16 cellular contexts compared by ENCODE assay signal in the genomic region with DNA sequence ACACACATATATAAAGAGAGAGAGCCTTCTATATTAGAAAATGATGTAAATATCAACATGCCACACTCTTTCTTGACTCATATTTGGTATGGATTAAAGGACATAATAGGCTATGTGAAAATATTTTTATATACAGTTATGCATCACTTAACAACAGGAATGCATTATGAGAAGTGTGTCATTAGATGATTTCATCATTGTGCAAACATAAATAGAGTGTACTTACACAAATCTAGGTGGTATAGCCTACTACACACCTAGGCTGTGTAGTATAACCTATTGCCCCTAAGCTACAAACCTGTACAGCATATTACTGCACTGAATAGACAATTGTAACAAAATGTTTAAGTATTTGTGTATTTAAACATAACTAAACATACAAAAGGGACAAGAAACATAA.
DNase-seq lines count a peak whose midpoint lies in the region; ATAC-seq and TF ChIP-seq lines count a peak whose summit lies in the region.
"Had no signal": no experiment of that assay in that cellular context is flagged by ENCODE, and none has a peak within 500 bp of the region (broad histone marks: within the 10 kb centered on the region; RNA-seq: fewer than 3 reads in every experiment).

No MANE protein-coding gene starts in this region.

- TF ChIP-seq CTCF in SK-N-SH (IDR thresholded peaks at IDR 0.05) = no peak
- no peak for TF ChIP-seq CTCF in PC-3 (conservative IDR thresholded peaks at IDR 0.05; ENCODE audit: low read depth, low read length)
- no peak for TF ChIP-seq CTCF in RWPE1 (conservative IDR thresholded peaks at IDR 0.05; ENCODE audit: low read depth)

- no peaks in the 10 kb centered on the region for H3K36me3 ChIP-seq in SK-N-SH (replicated peaks in 1 of 2; ENCODE audit: control insufficient read depth in 1 of 2, insufficient read depth in 2 of 2, low read length in 1 of 2)
- no peaks in the 10 kb centered on the region for H3K36me3 ChIP-seq in PC-3 (ENCODE audit: low read depth, low read length)
- H3K36me3 ChIP-seq: BE2C; BLaER1 treated with 17β-estradiol and CSF1 and Interleukin-3, amounts not matched to agents 10 nM and 100 nM; HAP-1 had no signal

- CTCF ChIA-PET in SK-N-SH (lab: Yijun Ruan, JAX) (no interaction called here), PC-3 (lab: Charles Lee) (no interaction called here), RWPE1 (lab: Yijun Ruan, JAX) (no interaction called here)

- intact Hi-C loops in PC-3 (cut with micrococcal nuclease) = loop anchor here (1.0 to 10.0 kb wide), 6 partner anchors 45 to 922 kb away; no protein-coding TSS in a partner anchor

- no TSS peak for BruUV-seq in PC-3 (replicated peaks; lab: Mats Ljungman, UMichigan)

- H4K20me1 ChIP-seq in SK-N-SH (ENCODE audit: insufficient read depth) = no peaks in the 10 kb centered on the region
- no peaks in the 10 kb centered on the region for H4K20me1 ChIP-seq in PC-3 (ENCODE audit: low read length)
- H4K20me1 ChIP-seq: BLaER1 treated with 17β-estradiol and CSF1 and Interleukin-3, amounts not matched to agents 10 nM and 100 nM had no signal

- H3K79me2 ChIP-seq in SK-N-SH (ENCODE audit: insufficient read depth) (no peaks in the 10 kb centered on the region), PC-3 (ENCODE audit: low read length) (no peaks in the 10 kb centered on the region)

- POLR2A ChIA-PET in SK-N-SH (lab: Yijun Ruan, JAX) (no interaction called here), PC-3 (lab: Charles Lee; ENCODE audit: unreplicated experiment) (no interaction called here), RWPE1 (lab: Yijun Ruan, JAX; ENCODE audit: low non-redundant PET) (no interaction called here)

- no peaks in the 10 kb centered on the region for H3F3A ChIP-seq in SK-N-SH (replicated peaks; ENCODE audit: insufficient read depth)
- no peaks in the 10 kb centered on the region for H3F3A ChIP-seq in PC-3 (ENCODE audit: low read length, unreplicated experiment)

- H3K9me3 ChIP-seq in SK-N-SH = 0 out of 2 replicates have a peak, but pooled peaks cover 4% of the 10 kb centered on the region
- no peaks in the 10 kb centered on the region for H3K9me3 ChIP-seq in PC-3 (ENCODE audit: low read length)
- H3K9me3 ChIP-seq: BE2C; BLaER1 treated with 17β-estradiol and CSF1 and Interleukin-3, amounts not matched to agents 10 nM and 100 nM; HAP-1 had no signal

- DNase-seq in SK-N-SH (no peak), PC-3 (peak; percentile 91), RWPE1 (ENCODE audit: low spot score) (no peak), NCI-H1048 (lab: John Stamatoyannopoulos, UW) (no peak)
- DNase-seq: BE2C; CD4-positive, alpha-beta T cell; CD8-positive, alpha-beta memory T cell; DMS 273 treated with DMSO at 0.1 percent for 48 hours; DND-41; GOT3; HFFc6 had no signal

- TF ChIP-seq RAD21 in SK-N-SH (IDR thresholded peaks at IDR 0.05; ENCODE audit: low read length) = no peak

- H3K9me2 ChIP-seq in SK-N-SH (no peaks in the 10 kb centered on the region), PC-3 (replicated peaks; ENCODE audit: low read length) (no peaks in the 10 kb centered on the region)

- no peak overlapping the region for H3K4me3 ChIP-seq in SK-N-SH (ENCODE audit: low read depth in 2 of 2, low read length in 1 of 2)
- no peak overlapping the region for H3K4me3 ChIP-seq in PC-3 (ENCODE audit: low read length)
- H3K4me3 ChIP-seq: BLaER1 treated with 17β-estradiol and CSF1 and Interleukin-3, amounts not matched to agents 10 nM and 100 nM; HAP-1 had no signal

- H3K9ac ChIP-seq in SK-N-SH (no peak overlapping the region), PC-3 (ENCODE audit: low read length) (no peak overlapping the region)
- H3K9ac ChIP-seq: BLaER1 treated with 17β-estradiol and CSF1 and Interleukin-3, amounts not matched to agents 10 nM and 100 nM had no signal

- H3K27ac ChIP-seq in SK-N-SH (ENCODE audit: low read depth in 2 of 2, low read length in 1 of 2) (no peak overlapping the region), PC-3 (ENCODE audit: low read length) (peak overlapping the region; percentile 50), RWPE1 (no peak overlapping the region)
- H3K27ac ChIP-seq: 22Rv1; BLaER1 treated with 17β-estradiol and CSF1 and Interleukin-3, amounts not matched to agents 10 nM and 100 nM had no signal

- no peak overlapping the region for H3K4me2 ChIP-seq in SK-N-SH
- H3K4me2 ChIP-seq in PC-3 (ENCODE audit: low read length) = peak overlapping the region; percentile 23; the same call in 1 of the 2 replicates
- H3K4me2 ChIP-seq: BLaER1 treated with 17β-estradiol and CSF1 and Interleukin-3, amounts not matched to agents 10 nM and 100 nM had no signal

- TF ChIP-seq EP300 in SK-N-SH (IDR thresholded peaks at IDR 0.05; ENCODE audit: borderline replicate concordance in 1 of 2, low read depth in 1 of 2, low read length in 1 of 2) = no peak

- no peaks in the 10 kb centered on the region for H3K27me3 ChIP-seq in SK-N-SH (ENCODE audit: insufficient read depth)
- no peaks in the 10 kb centered on the region for H3K27me3 ChIP-seq in PC-3 (ENCODE audit: low read length)
- H3K27me3 ChIP-seq: BE2C; BLaER1 treated with 17β-estradiol and CSF1 and Interleukin-3, amounts not matched to agents 10 nM and 100 nM had no signal

- ATAC-seq in SK-N-SH treated with all-trans-retinoic acid at 6 μM for 48 hours = no peak
- peak; percentile 98 for ATAC-seq in PC-3
- ATAC-seq in esophagus mucosa = peak; percentile 41

- no peaks in the 10 kb centered on the region for H3K4me1 ChIP-seq in SK-N-SH (ENCODE audit: control insufficient read depth in 1 of 2, insufficient read depth in 2 of 2, low read depth in 1 of 2, low read length in 1 of 2)
- peaks cover 19% of the 10 kb centered on the region for H3K4me1 ChIP-seq in PC-3 (ENCODE audit: insufficient read depth, low read length)
- H3K4me1 ChIP-seq: BE2C, HAP-1 had no signal

- H2AFZ ChIP-seq in SK-N-SH (ENCODE audit: low read depth) (0 out of 2 replicates have a peak overlapping the region, but pooled peaks have one; percentile 19), PC-3 (ENCODE audit: low read length) (no peak overlapping the region)

TF ChIP-seq in SK-N-SH, 30 proteins besides CTCF, POLR2A, EP300 and RAD21 (continues in another document):
- no peak for TF ChIP-seq MEF2A (IDR thresholded peaks at IDR 0.05; ENCODE audit: borderline replicate concordance, low read depth)
- no peak for TF ChIP-seq MAX (IDR thresholded peaks at IDR 0.05; ENCODE audit: low read depth)
- TF ChIP-seq, protein P1, sequence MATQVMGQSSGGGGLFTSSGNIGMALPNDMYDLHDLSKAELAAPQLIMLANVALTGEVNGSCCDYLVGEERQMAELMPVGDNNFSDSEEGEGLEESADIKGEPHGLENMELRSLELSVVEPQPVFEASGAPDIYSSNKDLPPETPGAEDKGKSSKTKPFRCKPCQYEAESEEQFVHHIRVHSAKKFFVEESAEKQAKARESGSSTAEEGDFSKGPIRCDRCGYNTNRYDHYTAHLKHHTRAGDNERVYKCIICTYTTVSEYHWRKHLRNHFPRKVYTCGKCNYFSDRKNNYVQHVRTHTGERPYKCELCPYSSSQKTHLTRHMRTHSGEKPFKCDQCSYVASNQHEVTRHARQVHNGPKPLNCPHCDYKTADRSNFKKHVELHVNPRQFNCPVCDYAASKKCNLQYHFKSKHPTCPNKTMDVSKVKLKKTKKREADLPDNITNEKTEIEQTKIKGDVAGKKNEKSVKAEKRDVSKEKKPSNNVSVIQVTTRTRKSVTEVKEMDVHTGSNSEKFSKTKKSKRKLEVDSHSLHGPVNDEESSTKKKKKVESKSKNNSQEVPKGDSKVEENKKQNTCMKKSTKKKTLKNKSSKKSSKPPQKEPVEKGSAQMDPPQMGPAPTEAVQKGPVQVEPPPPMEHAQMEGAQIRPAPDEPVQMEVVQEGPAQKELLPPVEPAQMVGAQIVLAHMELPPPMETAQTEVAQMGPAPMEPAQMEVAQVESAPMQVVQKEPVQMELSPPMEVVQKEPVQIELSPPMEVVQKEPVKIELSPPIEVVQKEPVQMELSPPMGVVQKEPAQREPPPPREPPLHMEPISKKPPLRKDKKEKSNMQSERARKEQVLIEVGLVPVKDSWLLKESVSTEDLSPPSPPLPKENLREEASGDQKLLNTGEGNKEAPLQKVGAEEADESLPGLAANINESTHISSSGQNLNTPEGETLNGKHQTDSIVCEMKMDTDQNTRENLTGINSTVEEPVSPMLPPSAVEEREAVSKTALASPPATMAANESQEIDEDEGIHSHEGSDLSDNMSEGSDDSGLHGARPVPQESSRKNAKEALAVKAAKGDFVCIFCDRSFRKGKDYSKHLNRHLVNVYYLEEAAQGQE (IDR thresholded peaks at IDR 0.05; ENCODE audit: low read depth, low read length) = no peak

TF ChIP-seq in SK-N-SH treated with all-trans-retinoic acid at 6 μM for 48 hours, 23 proteins besides CTCF, POLR2A, EP300 and RAD21 (continues in another document):
- no peak for TF ChIP-seq PATZ1 (CRISPR knock-in tag; IDR thresholded peaks at IDR 0.05; ENCODE audit: borderline replicate concordance)
- TF ChIP-seq OSR1 (CRISPR knock-in tag; IDR thresholded peaks at IDR 0.05) = no peak
- TF ChIP-seq ZNF70 (CRISPR knock-in tag; IDR thresholded peaks at IDR 0.05) = no peak
- no peak for TF ChIP-seq PPARA (CRISPR knock-in tag; IDR thresholded peaks at IDR 0.05; ENCODE audit: borderline replicate concordance)
